ENCODE assay signal across 23 cellular contexts in genomic region chr6:24788031-24788665, GRCh38. TPM values are rescaled to one million over a fixed set of nuclear protein-coding genes. Genes with fewer than 3 reads are reported as not detected.
DNase-seq lines count a peak whose midpoint lies in the region; ATAC-seq and TF ChIP-seq lines count a peak whose summit lies in the region.
"Had no signal": no experiment of that assay in that cellular context is flagged by ENCODE, and none has a peak within 500 bp of the region (broad histone marks: within the 10 kb centered on the region; RNA-seq: fewer than 3 reads in every experiment).

No MANE protein-coding gene starts in this region.

- H3K27ac ChIP-seq in brain microvascular endothelial cell, result no peak overlapping the region
- H3K27ac ChIP-seq: 22Rv1, pancreas, tibial artery had no signal

- H3K36me3 Mint-ChIP-seq in stimulated activated naive CD8-positive, alpha-beta T cell treated with anti-CD3 and anti-CD28 coated beads, Interleukin-15, Interleukin-2, amounts not matched to agents 100 ng/mL and 50 ng/mL, for 24 hours (ENCODE audit: low read depth), result peaks cover 62% of the 10 kb centered on the region

- H3K27me3 ChIP-seq in brain microvascular endothelial cell (replicated peaks), result no peaks in the 10 kb centered on the region
- H3K27me3 ChIP-seq: BE2C, pancreas, tibial artery had no signal

- no peak for ATAC-seq in left lobe of liver
- ATAC-seq: T-cell had no signal

- H3K4me3 Mint-ChIP-seq in stimulated activated naive CD8-positive, alpha-beta T cell treated with anti-CD3 and anti-CD28 coated beads, Interleukin-15, Interleukin-2, amounts not matched to agents 100 ng/mL and 50 ng/mL, for 24 hours, result no peak overlapping the region
- H3K4me3 Mint-ChIP-seq: naive B cell, T-cell had no signal

- TF ChIP-seq CTCF in brain microvascular endothelial cell (IDR thresholded peaks at IDR 0.05; ENCODE audit: low read depth, low read length, missing control alignments), result no peak

- H3K27me3 Mint-ChIP-seq in stimulated activated naive CD8-positive, alpha-beta T cell treated with anti-CD3 and anti-CD28 coated beads, Interleukin-15, Interleukin-2, amounts not matched to agents 100 ng/mL and 50 ng/mL, for 24 hours, result no peaks in the 10 kb centered on the region
- H3K27me3 Mint-ChIP-seq: naive B cell, T-cell had no signal

- H3K4me1 Mint-ChIP-seq in stimulated activated naive CD8-positive, alpha-beta T cell treated with anti-CD3 and anti-CD28 coated beads, Interleukin-15, Interleukin-2, amounts not matched to agents 100 ng/mL and 50 ng/mL, for 24 hours (ENCODE audit: low read depth), result peaks cover 28% of the 10 kb centered on the region
- H3K4me1 Mint-ChIP-seq: naive B cell, T-cell had no signal

- DNase-seq in DMS53 (lab: John Stamatoyannopoulos, UW) (peak; percentile 10), DMS53 treated with DMSO at 0.1 percent for 48 hours (lab: John Stamatoyannopoulos, UW; ENCODE audit: unreplicated experiment) (no peak), brain microvascular endothelial cell (peak; percentile 29), left lobe of liver (ENCODE audit: low spot score) (no peak)
- peak; percentile 14 for DNase-seq in stimulated activated CD4-positive, alpha-beta T cell treated with anti-CD3 and anti-CD28 coated beads, Interleukin-1b, Interleukin-23, amount 100 ng/mL, for 48 hours
- no peak for DNase-seq in stimulated activated CD4-positive, alpha-beta T cell treated with anti-CD3 and anti-CD28 coated beads, Interleukin-2, amount 100 ng/mL, for 48 hours
- DNase-seq in effector CD4-positive, alpha-beta T cell, result no peak
- DNase-seq: BE2C; Calu3; central memory CD4-positive, alpha-beta T cell; effector CD8-positive, alpha-beta T cell; KBM-7; mammary epithelial cell; naive B cell; NCI-H2029; NCI-H510A; pancreas; Right ventricle myocardium superior; T-cell; tibial artery had no signal

- in situ Hi-C loops in brain microvascular endothelial cell (cut with HindIII; ENCODE audit: low pct_ligation_motif_present, low sequenced_read_pairs), result no loop called here

- peak overlapping the region; percentile 76 for H3K27ac Mint-ChIP-seq in stimulated activated naive CD8-positive, alpha-beta T cell treated with anti-CD3 and anti-CD28 coated beads, Interleukin-15, Interleukin-2, amounts not matched to agents 100 ng/mL and 50 ng/mL, for 24 hours
- H3K27ac Mint-ChIP-seq: naive B cell, T-cell had no signal

- no peak overlapping the region for H3K4me3 ChIP-seq in brain microvascular endothelial cell (ENCODE audit: low read depth, low read length)
- H3K4me3 ChIP-seq: pancreas, tibial artery had no signal

- H3K9me3 Mint-ChIP-seq in stimulated activated naive CD8-positive, alpha-beta T cell treated with anti-CD3 and anti-CD28 coated beads, Interleukin-15, Interleukin-2, amounts not matched to agents 100 ng/mL and 50 ng/mL, for 24 hours, result no peaks in the 10 kb centered on the region
- H3K9me3 Mint-ChIP-seq: naive B cell, T-cell had no signal

- H3K36me3 ChIP-seq in brain microvascular endothelial cell (replicated peaks), result peaks cover 5% of the 10 kb centered on the region

RNA-seq across cellular contexts. Expression of gene ARMH2, which starts 10.6 kb away (rescaled TPM):
- not detected for total RNA-seq in left lobe of liver
- total RNA-seq: Calu3, fibroblast of lung, mammary epithelial cell, pancreas, Right ventricle myocardium superior had no signal

RNA-seq across cellular contexts. Expression of gene GMNN, which starts 13.4 kb away (rescaled TPM):
- 8.4 TPM for total RNA-seq in left lobe of liver

Comparison
In these comparisons a context has a peak if more than half of its experiments do, and no peak if none do; other contexts are left out.
1. DNase-seq: peak in DMS53 (single experiment), stimulated activated CD4-positive, alpha-beta T cell treated with anti-CD3 and anti-CD28 coated beads, Interleukin-1b, Interleukin-23, amount 100 ng/mL, for 48 hours (single experiment) and brain microvascular endothelial cell (single experiment); none in DMS53 treated with DMSO at 0.1 percent for 48 hours (single experiment), stimulated activated CD4-positive, alpha-beta T cell treated with anti-CD3 and anti-CD28 coated beads, Interleukin-2, amount 100 ng/mL, for 48 hours (0 of 2), left lobe of liver (single experiment) and effector CD4-positive, alpha-beta T cell (single experiment).